Comparison of ENCODE assay signal across 5 cellular contexts in genomic region chr4:139760558-139760957, GRCh38.
"Had no signal": no experiment of that assay in that cellular context is flagged by ENCODE, and none has a peak within 500 bp of the region (broad histone marks: within the 10 kb centered on the region; RNA-seq: fewer than 3 reads in every experiment).

No MANE protein-coding gene starts in this region.

- H3K36me3 Mint-ChIP-seq: IgD-negative memory B cell had no signal

- H3K4me3 Mint-ChIP-seq: GM23338, H9, IgD-negative memory B cell had no signal

- H3K4me3 ChIP-seq: GM23338 had no signal

- H3K27ac Mint-ChIP-seq: GM23338, H9 had no signal

- H3K27ac ChIP-seq: HL-60 had no signal

- DNase-seq: H9, HCEC 1CT had no signal

- H3K9me3 Mint-ChIP-seq: GM23338, H9, IgD-negative memory B cell had no signal
